27 cellular contexts compared by ENCODE assay signal in genomic region chr20:63470410-63470809, GRCh38. TPM values are rescaled to one million over a fixed set of nuclear protein-coding genes. Genes with fewer than 3 reads are reported as not detected.
A peak's percentile ranks its signal among the peaks of the same experiment; 100 is the strongest.
DNase-seq lines count a peak whose midpoint lies in the region; ATAC-seq and TF ChIP-seq lines count a peak whose summit lies in the region.
"Had no signal": no experiment of that assay in that cellular context is flagged by ENCODE, and none has a peak within 500 bp of the region (broad histone marks: within the 10 kb centered on the region; RNA-seq: fewer than 3 reads in every experiment).

No MANE protein-coding gene starts in this region.

- peaks cover 19% of the 10 kb centered on the region for H3K79me2 ChIP-seq in mesendoderm (ENCODE audit: control insufficient read depth, insufficient read depth, low read length)

- no peaks in the 10 kb centered on the region for H3K9me3 ChIP-seq in colonic mucosa
- H3K9me3 ChIP-seq: ascending aorta, tibial artery had no signal

- H3K27me3 Mint-ChIP-seq in natural killer cell (ENCODE audit: low read depth in 2 of 2), result peaks cover 17 to 19% of the 10 kb centered on the region in 2 donors
- H3K27me3 Mint-ChIP-seq in natural killer cell treated with Interleukin-12 subunit alpha and Interleukin-12 subunit beta and Interleukin-15 and Interleukin-18, amount 100 ng/mL, for 72 hours, result peaks cover 8 to 19% of the 10 kb centered on the region in 2 donors
- peaks cover 34% of the 10 kb centered on the region for H3K27me3 Mint-ChIP-seq in type B pancreatic cell

- H3K27ac ChIP-seq in dorsolateral prefrontal cortex, result peak overlapping the region in 52 of 59 donors; percentile 18 to 96 (median 76)
- H3K27ac ChIP-seq in mesendoderm (ENCODE audit: low read depth, low read length), result no peak overlapping the region
- H3K27ac ChIP-seq in colonic mucosa, result no peak overlapping the region
- H3K27ac ChIP-seq: ascending aorta, epithelial cell of prostate, KMS-11, skin epidermis, tibial artery had no signal

- H2AK5ac ChIP-seq in mesendoderm (ENCODE audit: low read length), result no peak overlapping the region

- H4K5ac ChIP-seq in mesendoderm (ENCODE audit: low read length), result no peak overlapping the region

- H3K4me1 Mint-ChIP-seq in natural killer cell (peaks cover 0 to 6% of the 10 kb centered on the region in 2 donors), type B pancreatic cell (ENCODE audit: unreplicated experiment) (no peaks in the 10 kb centered on the region)
- peaks cover 0 to 8% of the 10 kb centered on the region in 2 donors for H3K4me1 Mint-ChIP-seq in natural killer cell treated with Interleukin-12 subunit alpha and Interleukin-12 subunit beta and Interleukin-15 and Interleukin-18, amount 100 ng/mL, for 72 hours (ENCODE audit: low read depth in 2 of 2)

- H3K4me3 Mint-ChIP-seq in natural killer cell (peak overlapping the region; percentile 13), type B pancreatic cell (peak overlapping the region; percentile 79)
- H3K4me3 Mint-ChIP-seq in natural killer cell treated with Interleukin-12 subunit alpha and Interleukin-12 subunit beta and Interleukin-15 and Interleukin-18, amount 100 ng/mL, for 72 hours, result no peak overlapping the region
- H3K4me3 Mint-ChIP-seq: activated CD8-positive, alpha-beta T cell treated with anti-CD3 and anti-CD28 coated beads for 36 hours; activated naive CD8-positive, alpha-beta T cell; stimulated activated naive CD8-positive, alpha-beta T cell treated with anti-CD3 and anti-CD28 coated beads, Interleukin-15, amount 100 ng/mL, for 72 hours had no signal

- no peak overlapping the region for H3K27ac Mint-ChIP-seq in natural killer cell
- no peak overlapping the region for H3K27ac Mint-ChIP-seq in natural killer cell treated with Interleukin-12 subunit alpha and Interleukin-12 subunit beta and Interleukin-15 and Interleukin-18, amount 100 ng/mL, for 72 hours
- H3K27ac Mint-ChIP-seq in type B pancreatic cell, result no peak overlapping the region
- H3K27ac Mint-ChIP-seq: activated CD8-positive, alpha-beta T cell treated with anti-CD3 and anti-CD28 coated beads for 36 hours; activated naive CD8-positive, alpha-beta T cell; stimulated activated naive CD8-positive, alpha-beta T cell treated with anti-CD3 and anti-CD28 coated beads, Interleukin-15, amount 100 ng/mL, for 72 hours had no signal

- no peaks in the 10 kb centered on the region for H3K9me3 Mint-ChIP-seq in natural killer cell
- no peaks in the 10 kb centered on the region for H3K9me3 Mint-ChIP-seq in natural killer cell treated with Interleukin-12 subunit alpha and Interleukin-12 subunit beta and Interleukin-15 and Interleukin-18, amount 100 ng/mL, for 72 hours
- H3K9me3 Mint-ChIP-seq in type B pancreatic cell, result no peaks in the 10 kb centered on the region
- H3K9me3 Mint-ChIP-seq: activated CD8-positive, alpha-beta T cell treated with anti-CD3 and anti-CD28 coated beads for 36 hours; stimulated activated naive CD8-positive, alpha-beta T cell treated with anti-CD3 and anti-CD28 coated beads, Interleukin-15, amount 100 ng/mL, for 72 hours had no signal

- peak overlapping the region; percentile 91 for H3K4me2 ChIP-seq in mesendoderm (ENCODE audit: low read length)
- H3K4me2 ChIP-seq: KMS-11 had no signal

- H3K4me1 ChIP-seq in mesendoderm (ENCODE audit: control insufficient read depth, low read depth, low read length), result no peaks in the 10 kb centered on the region
- H3K4me1 ChIP-seq in colonic mucosa, result no peaks in the 10 kb centered on the region

- H3K9ac ChIP-seq in mesendoderm (ENCODE audit: low read length) (peak overlapping the region; percentile 88), colonic mucosa (ENCODE audit: low read depth in 2 of 2, low read length in 2 of 2) (no peak overlapping the region)
- H3K9ac ChIP-seq: KMS-11 had no signal

- no peak overlapping the region for H2BK5ac ChIP-seq in mesendoderm (ENCODE audit: low read length)

- H3K18ac ChIP-seq in mesendoderm (ENCODE audit: low read length), result no peak overlapping the region

- H3K36me3 ChIP-seq in mesendoderm (ENCODE audit: control insufficient read depth, insufficient read depth, low read length) (no peaks in the 10 kb centered on the region), colonic mucosa (no peaks in the 10 kb centered on the region)
- H3K36me3 ChIP-seq: ascending aorta, tibial artery had no signal

- H4K8ac ChIP-seq in mesendoderm (ENCODE audit: low read depth, low read length), result no peak overlapping the region

- H2BK120ac ChIP-seq in mesendoderm (ENCODE audit: low read depth, low read length), result no peak overlapping the region

- ATAC-seq in natural killer cell, result no peak
- no peak for ATAC-seq in natural killer cell treated with Interleukin-12 subunit alpha and Interleukin-12 subunit beta and Interleukin-15 and Interleukin-18, amount 100 ng/mL, for 72 hours
- ATAC-seq: activated CD8-positive, alpha-beta T cell treated with anti-CD3 and anti-CD28 coated beads for 36 hours; stimulated activated naive CD8-positive, alpha-beta T cell treated with anti-CD3 and anti-CD28 coated beads, Interleukin-15, amount 100 ng/mL, for 72 hours had no signal

- intact Hi-C loops in natural killer cell (cut with micrococcal nuclease) (no loop called here), dorsolateral prefrontal cortex (cut with DNase I) (no loop called here), colonic mucosa (cut with DNase I) (no loop called here)

- no peak overlapping the region for H3K23ac ChIP-seq in mesendoderm (ENCODE audit: low read length)

- H2BK15ac ChIP-seq in mesendoderm (replicated peaks; ENCODE audit: low read depth), result no peak overlapping the region

- no peaks in the 10 kb centered on the region for H3K36me3 Mint-ChIP-seq in natural killer cell
- no peaks in the 10 kb centered on the region for H3K36me3 Mint-ChIP-seq in natural killer cell treated with Interleukin-12 subunit alpha and Interleukin-12 subunit beta and Interleukin-15 and Interleukin-18, amount 100 ng/mL, for 72 hours
- H3K36me3 Mint-ChIP-seq in type B pancreatic cell, result no peaks in the 10 kb centered on the region
- H3K36me3 Mint-ChIP-seq: activated naive CD8-positive, alpha-beta T cell had no signal

- no CpG with 5 or more reads among the region's 10 CpGs for WGBS in mesendoderm (ENCODE audit: extremely low coverage, insufficient coverage, low lambda C conversion rate)

- H3K27me3 ChIP-seq in dorsolateral prefrontal cortex, result peaks cover 0 to 73% (median 27%) of the 10 kb centered on the region in 45 donors
- no peaks in the 10 kb centered on the region for H3K27me3 ChIP-seq in mesendoderm (ENCODE audit: insufficient read depth, low read length, poor library complexity)
- H3K27me3 ChIP-seq in colonic mucosa, result peaks cover 32% of the 10 kb centered on the region

- DNase-seq in natural killer cell, result no peak
- no peak for DNase-seq in natural killer cell treated with Interleukin-12 subunit alpha and Interleukin-12 subunit beta and Interleukin-15 and Interleukin-18, amount 100 ng/mL, for 72 hours (ENCODE audit: low spot score)
- DNase-seq in dorsolateral prefrontal cortex, result no peak
- DNase-seq in mesendoderm, result no peak
- DNase-seq in type B pancreatic cell (ENCODE audit: extremely low spot score, unreplicated experiment), result no peak
- DNase-seq in colonic mucosa, result no peak
- no peak for DNase-seq in Kasumi-1 (lab: John Stamatoyannopoulos, UW)
- no peak for DNase-seq in NCI-H1930 (lab: John Stamatoyannopoulos, UW)
- DNase-seq: 8988T; activated CD4-positive, alpha-beta T cell treated with anti-CD3 and anti-CD28 coated beads for 1 hour; activated CD8-positive, alpha-beta T cell treated with anti-CD3 and anti-CD28 coated beads for 36 hours; DMS153; HCEC 1CT; NCI-H1436; NCI-H774; occipital lobe; stimulated activated CD8-positive, alpha-beta memory T cell treated with anti-CD3 and anti-CD28 coated beads, Interleukin-4, amount 100 ng/mL, for 48 hours; stimulated activated naive CD8-positive, alpha-beta T cell treated with anti-CD3 and anti-CD28 coated beads, Interleukin-15, amount 100 ng/mL, for 72 hours; T-helper 1 cell; tibial artery had no signal

- H3K79me1 ChIP-seq in mesendoderm (ENCODE audit: low read length), result peaks cover 6% of the 10 kb centered on the region

- H3K56ac ChIP-seq in mesendoderm (ENCODE audit: low read length), result peak overlapping the region; percentile 93

- H3K4me3 ChIP-seq in dorsolateral prefrontal cortex (peak overlapping the region in 58 of 59 donors; percentile 26 to 77 (median 62)), mesendoderm (ENCODE audit: low read length) (no peak overlapping the region), colonic mucosa (no peak overlapping the region)
- H3K4me3 ChIP-seq: ascending aorta, skin epidermis, tibial artery had no signal

- TF ChIP-seq CTCF in natural killer cell (IDR thresholded peaks at IDR 0.05), result no peak
- no peak for TF ChIP-seq CTCF in dorsolateral prefrontal cortex (IDR thresholded peaks at IDR 0.05 in 54 of 56, conservative IDR thresholded peaks at IDR 0.05 in 2 of 56; ENCODE audit: low read depth in 1 of 56, partially characterized antibody in 56 of 56)
- TF ChIP-seq CTCF in type B pancreatic cell (conservative IDR thresholded peaks at IDR 0.05), result no peak
- no peak for TF ChIP-seq CTCF in colonic mucosa (IDR thresholded peaks at IDR 0.05)

- H3K4ac ChIP-seq in mesendoderm (ENCODE audit: low read depth, low read length), result no peak overlapping the region

RNA-seq across cellular contexts. Expression of gene KCNQ2, which starts 2.0 kb away (rescaled TPM):
- total RNA-seq in natural killer cell (not detected), dorsolateral prefrontal cortex (100 to 1,000 TPM in 119 of 120 experiments, 10 to 100 TPM in 1; 75.7 to 403 (median 241) TPM), type B pancreatic cell (ENCODE audit: low replicate concordance) (4.4 and 47.3 TPM in 2 replicates), colonic mucosa (under 1 TPM; 0.19 to 0.27 TPM)
- total RNA-seq in natural killer cell treated with Interleukin-12 subunit alpha and Interleukin-12 subunit beta and Interleukin-15 and Interleukin-18, amount 100 ng/mL, for 72 hours, result not detected
- polyA plus RNA-seq in mesendoderm (2013, experiment 1 of 2), result 20.9 TPM
- 20.4 TPM for polyA plus RNA-seq in mesendoderm (2013, experiment 2 of 2)
- total RNA-seq: activated CD8-positive, alpha-beta T cell treated with anti-CD3 and anti-CD28 coated beads for 36 hours; ascending aorta; dermis microvascular lymphatic vessel endothelial cell; lung microvascular endothelial cell had no signal

RNA-seq across cellular contexts. Expression of gene EEF1A2, which starts 28.5 kb away (rescaled TPM):
- total RNA-seq in natural killer cell, result under 1 TPM; 0.14 to 0.86 (median 0.35) TPM
- 1 to 10 TPM; 3.1 to 6.1 TPM for total RNA-seq in natural killer cell treated with Interleukin-12 subunit alpha and Interleukin-12 subunit beta and Interleukin-15 and Interleukin-18, amount 100 ng/mL, for 72 hours
- total RNA-seq in dorsolateral prefrontal cortex, result 100 to 1,000 TPM; 166 to 904 (median 657) TPM
- polyA plus RNA-seq in mesendoderm (2013, experiment 1 of 2), result 8.6 TPM
- 9.6 TPM for polyA plus RNA-seq in mesendoderm (2013, experiment 2 of 2)
- total RNA-seq in type B pancreatic cell (ENCODE audit: low replicate concordance), result 20.5 and 30.2 TPM in 2 replicates
- 1 to 10 TPM; 1.5 to 3.2 TPM for total RNA-seq in colonic mucosa

RNA-seq across cellular contexts. Expression of gene PPDPF, which starts 50.2 kb away (rescaled TPM):
- total RNA-seq in natural killer cell, result 100 to 1,000 TPM in 2 of 3 donors, 10 to 100 TPM in 1; 95.5 to 197 (median 159) TPM
- total RNA-seq in natural killer cell treated with Interleukin-12 subunit alpha and Interleukin-12 subunit beta and Interleukin-15 and Interleukin-18, amount 100 ng/mL, for 72 hours, result 10 to 100 TPM; 66.4 to 96.9 TPM
- 100 to 1,000 TPM in 110 of 120 experiments, 10 to 100 TPM in 10; 80.2 to 340 (median 148) TPM for total RNA-seq in dorsolateral prefrontal cortex
- polyA plus RNA-seq in mesendoderm (2013, experiment 1 of 2), result 145 TPM
- polyA plus RNA-seq in mesendoderm (2013, experiment 2 of 2), result 147 TPM
- 280 and 422 TPM in 2 replicates for total RNA-seq in type B pancreatic cell (ENCODE audit: low replicate concordance)
- 100 to 1,000 TPM; 561 to 634 TPM for total RNA-seq in colonic mucosa

Comparison
In these comparisons a context has a peak if more than half of its experiments do, and no peak if none do; other contexts are left out.
1. H3K27ac ChIP-seq: peak in dorsolateral prefrontal cortex (52 of 59); none in mesendoderm (single experiment) and colonic mucosa (single experiment).
2. H3K4me3 ChIP-seq: peak in dorsolateral prefrontal cortex (58 of 59); none in mesendoderm (single experiment) and colonic mucosa (single experiment).